In the genomic region with DNA sequence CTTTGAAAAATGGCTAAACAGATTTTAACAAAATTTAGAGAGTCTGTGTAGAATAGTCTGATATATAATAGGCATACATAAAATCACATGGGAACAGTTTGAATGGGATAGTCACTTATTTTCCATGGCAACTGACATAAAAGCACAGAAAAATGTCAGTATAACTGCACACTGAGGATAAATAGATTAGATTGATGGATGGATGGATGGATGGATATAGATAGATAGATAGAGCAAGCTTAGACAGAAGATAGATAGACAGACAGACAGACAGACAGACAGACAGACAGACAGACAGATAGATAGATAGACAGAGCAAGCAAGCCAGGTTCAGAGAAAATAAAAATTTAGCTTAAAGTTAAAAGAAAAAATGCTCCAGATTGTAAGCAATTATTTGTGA, we compare ENCODE assay signal across 23 cellular contexts.
"Had no signal": no experiment of that assay in that cellular context is flagged by ENCODE, and none has a peak within 500 bp of the region (broad histone marks: within the 10 kb centered on the region; RNA-seq: fewer than 3 reads in every experiment).

No MANE protein-coding gene starts in this region.

- H3K4me3 ChIP-seq: colonic mucosa, coronary artery, dorsolateral prefrontal cortex, esophagus muscularis mucosa, esophagus squamous epithelium, gastrocnemius medialis, gastroesophageal sphincter, heart left ventricle, heart right ventricle had no signal

- H3K27ac ChIP-seq: colonic mucosa, coronary artery, dorsolateral prefrontal cortex, epithelial cell of prostate, esophagus muscularis mucosa, esophagus squamous epithelium, foreskin keratinocyte, gastrocnemius medialis, gastroesophageal sphincter, heart left ventricle, heart right ventricle had no signal

- DNase-seq: colonic mucosa; cortex of kidney; dermis blood vessel endothelial cell; dorsolateral prefrontal cortex; effector CD4-positive, alpha-beta T cell; effector CD8-positive, alpha-beta T cell; effector memory CD4-positive, alpha-beta T cell; effector memory CD8-positive, alpha-beta T cell; endodermal cell; erythroblast; esophagus squamous epithelium; foreskin fibroblast; foreskin keratinocyte; foreskin melanocyte; gastrocnemius medialis; glutamatergic neuron; head of caudate nucleus; heart left ventricle; heart right ventricle had no signal

- H3K36me3 ChIP-seq: colonic mucosa, esophagus muscularis mucosa, esophagus squamous epithelium, gastrocnemius medialis, gastroesophageal sphincter, heart left ventricle, heart right ventricle had no signal

- H3K9me3 ChIP-seq: colonic mucosa, esophagus muscularis mucosa, esophagus squamous epithelium, gastrocnemius medialis had no signal

- H3K27me3 ChIP-seq: colonic mucosa, dorsolateral prefrontal cortex, esophagus squamous epithelium, foreskin keratinocyte, gastrocnemius medialis, gastroesophageal sphincter, heart left ventricle, heart right ventricle had no signal
